8 cellular contexts compared by ENCODE assay signal in genomic region chr12:113333877-113334785, GRCh38. TPM values are rescaled to one million over a fixed set of nuclear protein-coding genes. Genes with fewer than 3 reads are reported as not detected.
DNase-seq lines count a peak whose midpoint lies in the region; ATAC-seq and TF ChIP-seq lines count a peak whose summit lies in the region.

No MANE protein-coding gene starts in this region.

- peaks cover 22% of the 10 kb centered on the region for H3K36me3 Mint-ChIP-seq in Calu3 (ENCODE audit: insufficient read depth, unreplicated experiment)
- H3K36me3 Mint-ChIP-seq in effector memory CD8-positive, alpha-beta T cell (ENCODE audit: insufficient read depth) = peaks cover 9% of the 10 kb centered on the region

- peaks cover 15% of the 10 kb centered on the region for H3K4me1 Mint-ChIP-seq in Calu3 (ENCODE audit: low read depth, unreplicated experiment)
- peaks cover 14 to 45% of the 10 kb centered on the region in 2 donors for H3K4me1 Mint-ChIP-seq in effector memory CD8-positive, alpha-beta T cell (ENCODE audit: low read depth in 2 of 2)

- peak overlapping the region; percentile 98 for H3K4me2 ChIP-seq in PC-9

- H3K27ac Mint-ChIP-seq in Calu3 (ENCODE audit: unreplicated experiment) = peak overlapping the region; percentile 34
- peak overlapping the region; percentile 83 to 85 for H3K27ac Mint-ChIP-seq in effector memory CD8-positive, alpha-beta T cell

- TF ChIP-seq CTCF in Calu3 (IDR thresholded peaks at IDR 0.05; ENCODE audit: unreplicated experiment) (no peak), HFF-Myc (IDR thresholded peaks at IDR 0.05; ENCODE audit: low read depth, low read length, missing control alignments) (no peak), PC-9 (conservative IDR thresholded peaks at IDR 0.05) (no peak)

- peak overlapping the region; percentile 76 for H3K9ac ChIP-seq in mucosa of stomach (ENCODE audit: low read length)

- H3K4me1 ChIP-seq in PC-9 (replicated peaks; ENCODE audit: insufficient read depth) (no peaks in the 10 kb centered on the region; the same call in 1 of the 2 replicates), mucosa of stomach (ENCODE audit: control insufficient read depth, insufficient read depth, low read length) (peaks cover 13% of the 10 kb centered on the region)

- no peaks in the 10 kb centered on the region for H3K9me3 Mint-ChIP-seq in Calu3 (ENCODE audit: low read depth, unreplicated experiment)
- H3K9me3 Mint-ChIP-seq in effector memory CD8-positive, alpha-beta T cell = no peaks in the 10 kb centered on the region

- H3K9me3 ChIP-seq in PC-9 (ENCODE audit: insufficient read depth, low read depth) = no peaks in the 10 kb centered on the region
- H3K9me3 ChIP-seq in mucosa of stomach (ENCODE audit: control insufficient read depth, low read length) = no peaks in the 10 kb centered on the region

- no peaks in the 10 kb centered on the region for H3K9me2 ChIP-seq in PC-9 (ENCODE audit: insufficient read depth)

- intact Hi-C loops in Calu3 (cut with micrococcal nuclease; ENCODE audit: unreplicated experiment) (no loop called here), PC-9 (cut with micrococcal nuclease; ENCODE audit: unreplicated experiment) (loop anchor here (2.0 kb wide), 1 partner anchor 25 kb away; the partner anchor contains the start of gene PLBD2)

- DNase-seq in Calu3 = peak; percentile 12
- no peak for DNase-seq in HFF-Myc (ENCODE audit: extremely low read depth, low read depth)
- DNase-seq in PC-9 = peak; percentile 14 to 63
- DNase-seq in effector memory CD8-positive, alpha-beta T cell = peak in 1 of 3 experiments; percentile 4
- no peak for DNase-seq in NK-92 treated with Interleukin-12 subunit alpha and Interleukin-12 subunit beta, amount 100 ng/mL, for 24 hours (lab: John Stamatoyannopoulos, UW)
- no peak for DNase-seq in GOT3 (lab: John Stamatoyannopoulos, UW)

- H3K36me3 ChIP-seq in PC-9 (ENCODE audit: low read depth) (no peaks in the 10 kb centered on the region; the same call in 1 of the 2 replicates), mucosa of stomach (ENCODE audit: control insufficient read depth, insufficient read depth, low read length) (no peaks in the 10 kb centered on the region)

- H4K20me1 ChIP-seq in PC-9 (ENCODE audit: insufficient read depth) = no peaks in the 10 kb centered on the region

- H3K27me3 Mint-ChIP-seq in Calu3 (ENCODE audit: unreplicated experiment) = peaks cover 8% of the 10 kb centered on the region
- H3K27me3 Mint-ChIP-seq in effector memory CD8-positive, alpha-beta T cell = peaks cover 0 to 11% of the 10 kb centered on the region in 2 donors

- H3K79me2 ChIP-seq in PC-9 (ENCODE audit: low read depth) = peaks cover 7% of the 10 kb centered on the region; the same call in 1 of the 2 replicates

- H3K27me3 ChIP-seq in PC-9 (ENCODE audit: insufficient read depth, low read depth) (no peaks in the 10 kb centered on the region), mucosa of stomach (ENCODE audit: control insufficient read depth, insufficient read depth, low read length) (no peaks in the 10 kb centered on the region)

- CTCF ChIA-PET in Calu3 (lab: Charles Lee) = interaction anchor here (0.7 to 1.2 kb wide), 3 partner anchors 24 to 92 kb away, joined by 3 to 8 read pairs (median 6); partner anchors contain the start of gene SDSL
- CTCF ChIA-PET in PC-9 (lab: Charles Lee) = interaction anchor here (0.6 kb wide), 1 partner anchor 137 kb away, joined by 5 read pairs; no protein-coding TSS in a partner anchor

- H2AFZ ChIP-seq in PC-9 = peak overlapping the region; percentile 74

- H3K4me3 ChIP-seq in HFF-Myc (replicated peaks; ENCODE audit: low read depth, low read length) (peak overlapping the region; percentile 56), PC-9 (peak overlapping the region; percentile 79), mucosa of stomach (ENCODE audit: low read length) (peak overlapping the region; percentile 92)

- POLR2A ChIA-PET in PC-9 (lab: Charles Lee; ENCODE audit: unreplicated experiment) = interaction anchor here (0.5 kb wide), 1 partner anchor 216 kb away, joined by 3 read pairs; no protein-coding TSS in a partner anchor

- peaks cover 13% of the 10 kb centered on the region; the same call in 1 of the 2 replicates for H3F3A ChIP-seq in PC-9 (ENCODE audit: insufficient read depth, low read depth)

- H3K27ac ChIP-seq in PC-9 = peak overlapping the region; percentile 30; the same call in 1 of the 2 replicates

- no TSS peak for BruUV-seq in Calu3 (replicated peaks; lab: Mats Ljungman, UMichigan)
- BruUV-seq in PC-9 (replicated peaks; lab: Mats Ljungman, UMichigan) = TSS peak; percentile 60

- peak; percentile 15 for ATAC-seq in effector memory CD8-positive, alpha-beta T cell (replicated peaks)
- no peak for ATAC-seq in HG03457 (IDR thresholded peaks at IDR 0.05; ENCODE audit: unreplicated experiment)

- peak overlapping the region; percentile 93 for H3K4me3 Mint-ChIP-seq in Calu3 (ENCODE audit: low read depth, unreplicated experiment)
- peak overlapping the region; percentile 93 to 95 for H3K4me3 Mint-ChIP-seq in effector memory CD8-positive, alpha-beta T cell

RNA-seq across cellular contexts. Expression of gene SLC8B1, which starts 0.8 kb away (rescaled TPM):
- total RNA-seq in Calu3 (2022) (22.8 and 23.8 TPM in 2 replicates), PC-9 (2021) (29.0 and 39.1 TPM in 2 replicates)

RNA-seq across cellular contexts. Expression of gene PLBD2, which starts 24.3 kb away (rescaled TPM):
- 31.5 and 36.4 TPM in 2 replicates for total RNA-seq in Calu3 (2022)
- total RNA-seq in PC-9 (2021) = 30.7 and 33.8 TPM in 2 replicates

Comparison
In these comparisons a context has a peak if more than half of its experiments do, and no peak if none do; other contexts are left out.
1. DNase-seq: peak in Calu3 (single experiment) and PC-9 (2 of 2); none in HFF-Myc (single experiment), NK-92 treated with Interleukin-12 subunit alpha and Interleukin-12 subunit beta, amount 100 ng/mL, for 24 hours (single experiment) and GOT3 (single experiment).
2. Peak in every context shown above with its lines, with median percentiles within 50 percentile points of each other: H3K4me3 ChIP-seq.